Comparison of ENCODE assay signal across 8 cellular contexts in the genomic region with DNA sequence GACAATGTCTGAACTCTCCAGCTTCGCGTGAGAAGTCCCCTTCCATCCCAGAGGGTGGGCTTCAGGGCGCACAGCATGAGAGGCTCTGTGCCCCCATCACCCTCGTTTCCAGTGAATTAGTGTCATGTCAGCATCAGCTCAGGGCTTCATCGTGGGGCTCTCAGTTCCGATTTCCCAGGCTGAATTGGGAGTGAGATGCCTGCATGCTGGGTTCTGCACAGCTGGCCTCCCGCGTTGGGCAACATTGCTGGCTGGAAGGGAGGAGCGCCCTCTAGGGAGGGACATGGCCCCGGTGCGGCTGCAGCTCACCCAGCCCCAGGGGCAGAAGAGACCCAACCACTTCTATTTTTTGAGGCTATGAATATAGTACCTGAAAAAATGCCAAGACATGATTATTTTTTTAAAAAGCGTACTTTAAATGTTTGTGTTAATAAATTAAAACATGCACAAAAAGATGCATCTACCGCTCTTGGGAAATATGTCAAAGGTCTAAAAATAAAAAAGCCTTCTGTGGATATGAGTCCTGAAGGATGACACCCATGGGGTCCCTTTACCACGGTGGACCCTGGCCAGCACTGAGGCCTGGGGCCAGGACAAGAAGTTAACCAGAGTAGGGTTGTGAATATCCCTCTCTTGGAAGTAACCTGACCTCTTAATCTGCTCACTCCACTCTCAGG. TPM values are rescaled to one million over a fixed set of nuclear protein-coding genes. Genes with fewer than 3 reads are reported as not detected.
DNase-seq lines count a peak whose midpoint lies in the region; ATAC-seq, FAIRE-seq and TF ChIP-seq lines count a peak whose summit lies in the region.

No MANE protein-coding gene starts in this region.

- TF ChIP-seq POLR2A in H54 (IDR thresholded peaks at IDR 0.05; ENCODE audit: low read depth, low read length) (no peak), thyroid gland (IDR thresholded peaks at IDR 0.05) (no peak)

- H3K36me3 ChIP-seq in OCI-LY7 (ENCODE audit: insufficient read depth, low read length), result no peaks in the 10 kb centered on the region
- no peaks in the 10 kb centered on the region for H3K36me3 ChIP-seq in thyroid gland

- H3K79me2 ChIP-seq in OCI-LY7 (ENCODE audit: insufficient read depth, low read depth, low read length), result no peaks in the 10 kb centered on the region

- ATAC-seq in HG03159 (IDR thresholded peaks at IDR 0.05; ENCODE audit: unreplicated experiment), result no peak

- BruUV-seq in OCI-LY7 (replicated peaks; lab: Mats Ljungman, UMichigan), result no TSS peak

- DNase-seq in CMK (ENCODE audit: low read depth) (peak; percentile 54), H54 (ENCODE audit: insufficient read length, low spot score) (peak; percentile 80), OCI-LY7 (ENCODE audit: low spot score) (peak; percentile 54), activated T-cell treated with anti-CD3 and anti-CD28 coated beads for 48 hours (ENCODE audit: low read depth) (peak; percentile 63), fibroblast of pulmonary artery (ENCODE audit: low read depth) (peak; percentile 66), occipital lobe (lab: John Stamatoyannopoulos, UW) (peak; percentile 2), thyroid gland (peak; percentile 40 to 44)

- no peak overlapping the region for H3K27ac ChIP-seq in OCI-LY7 (ENCODE audit: low read depth, low read length, poor library complexity, severe bottlenecking)
- H3K27ac ChIP-seq in thyroid gland, result no peak overlapping the region

- H4K20me1 ChIP-seq in OCI-LY7 (ENCODE audit: insufficient read depth, low read length), result no peaks in the 10 kb centered on the region

- no peaks in the 10 kb centered on the region for H3K27me3 ChIP-seq in thyroid gland

- 22 to 24% methylated on average over 14 of the region's 14 CpGs for WGBS in thyroid gland, 2 donors

- no peaks in the 10 kb centered on the region for H3K9me3 ChIP-seq in OCI-LY7 (ENCODE audit: low read length)
- no peaks in the 10 kb centered on the region for H3K9me3 ChIP-seq in thyroid gland

- POLR2A ChIA-PET in OCI-LY7 (lab: Charles Lee), result interaction anchor here (0.7 kb wide), 1 partner anchor 107 kb away, joined by 3 read pairs; no protein-coding TSS in a partner anchor

- H3K4me1 ChIP-seq in OCI-LY7 (ENCODE audit: insufficient read depth, low read length, poor library complexity, severe bottlenecking) (no peaks in the 10 kb centered on the region), thyroid gland (no peaks in the 10 kb centered on the region)

- no peak for FAIRE-seq in H54 (lab: Jason Lieb, UNC)

- no peaks in the 10 kb centered on the region for H3K9me2 ChIP-seq in OCI-LY7 (ENCODE audit: insufficient read depth, low read length)

- intact Hi-C loops in OCI-LY7 (cut with micrococcal nuclease; ENCODE audit: unreplicated experiment) (no loop called here), thyroid gland (cut with DNase I) (no loop called here)

- no peak overlapping the region for H3K4me2 ChIP-seq in OCI-LY7 (ENCODE audit: low read length)

- no peak overlapping the region for H3K4me3 ChIP-seq in OCI-LY7 (ENCODE audit: low read depth, low read length, poor library complexity, severe bottlenecking)
- no peak overlapping the region for H3K4me3 ChIP-seq in fibroblast of pulmonary artery (replicated peaks; ENCODE audit: low read depth, low read length)
- no peak overlapping the region for H3K4me3 ChIP-seq in thyroid gland (replicated peaks in 1 of 3)

- CTCF ChIA-PET in OCI-LY7 (lab: Charles Lee; ENCODE audit: unreplicated experiment), result interaction anchor here (0.6 kb wide), 1 partner anchor 74 kb away, joined by 3 read pairs; no protein-coding TSS in a partner anchor

- TF ChIP-seq CTCF in OCI-LY7 (conservative IDR thresholded peaks at IDR 0.05; ENCODE audit: low read length) (peak; percentile 91), fibroblast of pulmonary artery (IDR thresholded peaks at IDR 0.05; ENCODE audit: low read length, missing control alignments) (peak; percentile 76), thyroid gland (IDR thresholded peaks at IDR 0.05) (peak in 4 of 6 experiments; percentile 7 to 54 (median 26))

- no peak overlapping the region for H2AFZ ChIP-seq in OCI-LY7 (ENCODE audit: low read length)

RNA-seq across cellular contexts. Expression of gene ITGAD, which starts 10.5 kb away (rescaled TPM):
- not detected in 2 replicates for total RNA-seq in OCI-LY7 (2014; rRNA removed; shearing (Covaris generic))
- total RNA-seq in OCI-LY7 (2022) (not detected in 2 replicates), occipital lobe (not detected), thyroid gland (not detected)

RNA-seq across cellular contexts. Expression of gene ITGAX, which starts 27.6 kb away (rescaled TPM):
- total RNA-seq in OCI-LY7 (2014; rRNA removed; shearing (Covaris generic)), result not detected in 2 replicates
- not detected in 2 replicates for total RNA-seq in OCI-LY7 (2022)
- 1.6 TPM for total RNA-seq in occipital lobe
- 1 to 10 TPM in 3 of 4 donors, under 1 TPM in 1; 0.11 to 3.2 (median 2.2) TPM for total RNA-seq in thyroid gland

RNA-seq across cellular contexts. Expression of gene COX6A2, which starts 45.5 kb away (rescaled TPM):
- not detected in 2 replicates for total RNA-seq in OCI-LY7 (2014; rRNA removed; shearing (Covaris generic))
- total RNA-seq in OCI-LY7 (2022) (not detected in 2 replicates), occipital lobe (not detected), thyroid gland (not detected)

RNA-seq across cellular contexts. Expression of gene ZNF843, which starts 60.0 kb away (rescaled TPM):
- 0.03 and 0.19 TPM in 2 replicates for total RNA-seq in OCI-LY7 (2014; rRNA removed; shearing (Covaris generic))
- total RNA-seq in OCI-LY7 (2022) (0.17 and 0.52 TPM in 2 replicates), occipital lobe (0.94 TPM), thyroid gland (1 to 10 TPM in 3 of 4 donors, under 1 TPM in 1; 0.40 to 1.8 (median 1.5) TPM)

Comparison
In these comparisons a context has a peak if more than half of its experiments do, and no peak if none do; other contexts are left out.
1. DNase-seq: peak in every context shown above with its lines; median percentile 80 in H54; 66 in fibroblast of pulmonary artery; 63 in activated T-cell treated with anti-CD3 and anti-CD28 coated beads for 48 hours; 54 in CMK; 54 in OCI-LY7; 42 in thyroid gland; 2 in occipital lobe.
2. CTCF ChIP-seq: peak in every context shown above with its lines; median percentile 91 in OCI-LY7; 76 in fibroblast of pulmonary artery; 26 in thyroid gland.